Comparison of ENCODE assay signal across 14 cellular contexts in genomic region chr5:165321912-165322311, GRCh38.
DNase-seq lines count a peak whose midpoint lies in the region; TF ChIP-seq lines count a peak whose summit lies in the region.
"Had no signal": no experiment of that assay in that cellular context is flagged by ENCODE, and none has a peak within 500 bp of the region (broad histone marks: within the 10 kb centered on the region; RNA-seq: fewer than 3 reads in every experiment).

No MANE protein-coding gene starts in this region.

- H3K36me3 ChIP-seq in smooth muscle cell (ENCODE audit: low read depth), result no peaks in the 10 kb centered on the region
- no peaks in the 10 kb centered on the region for H3K36me3 ChIP-seq in uterus
- H3K36me3 ChIP-seq: Peyer's patch, right atrium auricular region had no signal

- DNase-seq in HS-5 (ENCODE audit: low read depth), result peak; percentile 67
- DNase-seq in SW 1271 (lab: John Stamatoyannopoulos, UW), result peak; percentile 49 to 88
- DNase-seq in fibroblast of gingiva (ENCODE audit: low read depth), result peak; percentile 29
- DNase-seq in smooth muscle cell (lab: John Stamatoyannopoulos, UW; ENCODE audit: unreplicated experiment), result no peak
- DNase-seq in activated effector memory CD4-positive, alpha-beta T cell treated with Interleukin-2 at 50 U/mL for 16 hours, result no peak
- no peak for DNase-seq in DMS79 treated with DMSO at 0.1 percent for 48 hours (lab: John Stamatoyannopoulos, UW)
- no peak for DNase-seq in uterus
- DNase-seq: effector CD8-positive, alpha-beta T cell; mesendoderm; NCI-H1930; NCI-H526 treated with DMSO at 0.1 percent for 48 hours; nephron progenitor cell; Peyer's patch had no signal

- H3K27ac ChIP-seq in smooth muscle cell (ENCODE audit: low read depth) (peak overlapping the region; percentile 20), uterus (no peak overlapping the region)
- H3K27ac ChIP-seq: Peyer's patch, right atrium auricular region had no signal

- H3F3A ChIP-seq in smooth muscle cell (ENCODE audit: low read depth), result no peaks in the 10 kb centered on the region

- intact Hi-C loops in uterus (cut with DNase I; ENCODE audit: low total_unique reads), result no loop called here

- H3K9me3 ChIP-seq in smooth muscle cell (replicated peaks; ENCODE audit: low read depth) (no peaks in the 10 kb centered on the region), uterus (no peaks in the 10 kb centered on the region)
- H3K9me3 ChIP-seq: Peyer's patch, right atrium auricular region had no signal

- peak overlapping the region; percentile 51 for H3K4me2 ChIP-seq in smooth muscle cell

- H2AFZ ChIP-seq in smooth muscle cell (ENCODE audit: low read depth), result no peak overlapping the region

- no peak for TF ChIP-seq POLR2A in uterus (IDR thresholded peaks at IDR 0.05)

- H3K27me3 ChIP-seq in smooth muscle cell (ENCODE audit: low read depth), result no peaks in the 10 kb centered on the region
- no peaks in the 10 kb centered on the region for H3K27me3 ChIP-seq in uterus
- H3K27me3 ChIP-seq: Peyer's patch, right atrium auricular region had no signal

- H3K79me2 ChIP-seq in smooth muscle cell (ENCODE audit: low read depth), result no peaks in the 10 kb centered on the region

- WGBS in smooth muscle cell (ENCODE audit: low lambda C conversion rate), result 26% methylated on average over 4 of the region's 4 CpGs

- TF ChIP-seq CTCF in smooth muscle cell (IDR thresholded peaks at IDR 0.05; ENCODE audit: borderline replicate concordance, insufficient read depth, poor library complexity, severe bottlenecking), result no peak
- TF ChIP-seq CTCF in uterus (IDR thresholded peaks at IDR 0.05), result no peak

- H4K20me1 ChIP-seq in smooth muscle cell (ENCODE audit: low read depth), result no peaks in the 10 kb centered on the region

- no peak overlapping the region for H3K9ac ChIP-seq in smooth muscle cell (ENCODE audit: low read depth)

- H3K4me3 ChIP-seq in smooth muscle cell (no peak overlapping the region), uterus (no peak overlapping the region)
- H3K4me3 ChIP-seq: Peyer's patch, right atrium auricular region had no signal

- H3K4me1 ChIP-seq in smooth muscle cell (ENCODE audit: low read depth) (no peaks in the 10 kb centered on the region), uterus (no peaks in the 10 kb centered on the region)
- H3K4me1 ChIP-seq: Peyer's patch, right atrium auricular region had no signal

Comparison
In these comparisons a context has a peak if more than half of its experiments do, and no peak if none do; other contexts are left out.
1. DNase-seq: peak in HS-5 (single experiment), SW 1271 (2 of 2) and fibroblast of gingiva (single experiment); none in smooth muscle cell (single experiment), activated effector memory CD4-positive, alpha-beta T cell treated with Interleukin-2 at 50 U/mL for 16 hours (single experiment), DMS79 treated with DMSO at 0.1 percent for 48 hours (single experiment) and uterus (0 of 2).